In the genomic region with DNA sequence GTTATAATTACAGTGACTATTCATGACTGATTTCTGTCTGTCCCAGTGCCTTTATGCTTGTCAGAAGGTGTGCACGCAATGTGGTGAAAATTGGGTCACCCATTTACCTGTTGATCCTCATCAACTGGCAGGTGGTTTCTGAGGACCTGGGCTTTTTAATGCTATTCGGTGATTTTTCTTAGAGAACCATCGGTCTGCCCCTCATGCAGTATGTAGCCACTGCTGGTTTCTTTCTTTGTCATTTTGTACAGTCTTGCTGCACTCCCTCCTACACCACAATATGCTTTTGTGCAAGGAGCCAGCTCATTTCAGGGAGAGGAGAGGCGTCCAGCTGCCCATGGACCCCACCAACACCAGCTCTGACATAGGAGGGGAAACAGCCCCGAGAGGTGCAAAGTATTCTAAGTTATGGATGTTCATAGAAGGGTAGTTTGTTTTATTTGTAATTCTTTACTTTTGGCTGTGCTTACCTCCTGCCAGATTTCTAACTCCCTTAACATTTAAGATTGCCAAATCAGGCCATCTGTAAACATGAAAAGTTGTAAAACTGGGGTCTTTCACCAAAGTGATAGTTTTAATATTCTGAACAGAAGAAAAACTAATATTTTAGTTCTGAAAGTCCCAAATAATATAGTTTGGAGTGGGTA, we compare ENCODE assay signal across 23 cellular contexts.
"Had no signal": no experiment of that assay in that cellular context is flagged by ENCODE, and none has a peak within 500 bp of the region (broad histone marks: within the 10 kb centered on the region; RNA-seq: fewer than 3 reads in every experiment).

No MANE protein-coding gene starts in this region.

- H3K27me3 Mint-ChIP-seq: progenitor cell of endocrine pancreas; stimulated activated memory B cell treated with anti-CD40 and anti-IgM and Interleukin-4, amounts not matched to agents 10 μg/mL and 1 μg/mL and 100 μg/mL, for 72 hours had no signal

- H3K27me3 ChIP-seq: esophagus muscularis mucosa, gastrocnemius medialis, hepatocyte, left lung, neutrophil, sigmoid colon, spleen, tibial nerve, upper lobe of left lung had no signal

- DNase-seq: dermis blood vessel endothelial cell; effector memory CD4-positive, alpha-beta T cell; gastrocnemius medialis; head of caudate nucleus; kidney; left lung; lower lobe of right lung; naive thymus-derived CD8-positive, alpha-beta T cell; sigmoid colon; spleen; stimulated activated CD4-positive, alpha-beta T cell treated with anti-CD3 and anti-CD28 coated beads, Interleukin-4, amount 100 ng/mL, for 4 hours; stimulated activated naive CD8-positive, alpha-beta T cell treated with anti-CD3 and anti-CD28 coated beads, Interleukin-15, Interleukin-2, amounts not matched to agents 100 U/mL and 50 U/mL, for 24 hours; substantia nigra; upper lobe of left lung had no signal

- H3K4me1 ChIP-seq: esophagus muscularis mucosa, gastrocnemius medialis, left lung, lower lobe of right lung, parathyroid adenoma, spleen, tibial nerve, upper lobe of left lung had no signal

- H3K27ac Mint-ChIP-seq: naive thymus-derived CD8-positive, alpha-beta T cell; progenitor cell of endocrine pancreas; stimulated activated memory B cell treated with anti-CD40 and anti-IgM and Interleukin-4, amounts not matched to agents 10 μg/mL and 1 μg/mL and 100 μg/mL, for 72 hours had no signal

- H3K4me3 Mint-ChIP-seq: naive thymus-derived CD8-positive, alpha-beta T cell; stimulated activated memory B cell treated with anti-CD40 and anti-IgM and Interleukin-4, amounts not matched to agents 10 μg/mL and 1 μg/mL and 100 μg/mL, for 72 hours had no signal

- H3K4me1 Mint-ChIP-seq: stimulated activated memory B cell treated with anti-CD40 and anti-IgM and Interleukin-4, amounts not matched to agents 10 μg/mL and 1 μg/mL and 100 μg/mL, for 72 hours had no signal

- H3K9me3 ChIP-seq: gastrocnemius medialis, lower lobe of right lung, neutrophil, sigmoid colon, upper lobe of left lung had no signal

- ATAC-seq: gastrocnemius medialis; left lung; lower lobe of right lung; naive thymus-derived CD8-positive, alpha-beta T cell; stimulated activated memory B cell treated with anti-CD40 and anti-IgM and Interleukin-4, amounts not matched to agents 10 μg/mL and 1 μg/mL and 100 μg/mL, for 72 hours; stimulated activated naive CD8-positive, alpha-beta T cell treated with anti-CD3 and anti-CD28 coated beads, Interleukin-15, Interleukin-2, amounts not matched to agents 100 U/mL and 50 U/mL, for 24 hours had no signal

- H3K27ac ChIP-seq: coronary artery, esophagus muscularis mucosa, gastrocnemius medialis, hepatocyte, left lung, lower lobe of right lung, neutrophil, parathyroid adenoma, sigmoid colon, spleen, thoracic aorta, upper lobe of left lung had no signal

- H3K9me3 Mint-ChIP-seq: stimulated activated memory B cell treated with anti-CD40 and anti-IgM and Interleukin-4, amounts not matched to agents 10 μg/mL and 1 μg/mL and 100 μg/mL, for 72 hours had no signal

- H3K36me3 Mint-ChIP-seq: naive thymus-derived CD8-positive, alpha-beta T cell; stimulated activated memory B cell treated with anti-CD40 and anti-IgM and Interleukin-4, amounts not matched to agents 10 μg/mL and 1 μg/mL and 100 μg/mL, for 72 hours had no signal

- H3K36me3 ChIP-seq: esophagus muscularis mucosa, gastrocnemius medialis, left lung, lower lobe of right lung, neutrophil, sigmoid colon, spleen, thoracic aorta, tibial nerve, upper lobe of left lung had no signal

- H3K4me3 ChIP-seq: coronary artery, esophagus muscularis mucosa, gastrocnemius medialis, hepatocyte, left lung, lower lobe of right lung, sigmoid colon, spleen, thoracic aorta, tibial nerve, upper lobe of left lung had no signal
